ENCODE assay signal across 28 cellular contexts in genomic region chr15:42171795-42172194, GRCh38. TPM values are rescaled to one million over a fixed set of nuclear protein-coding genes. Genes with fewer than 3 reads are reported as not detected.
DNase-seq lines count a peak whose midpoint lies in the region; ATAC-seq, FAIRE-seq and TF ChIP-seq lines count a peak whose summit lies in the region.
"Had no signal": no experiment of that assay in that cellular context is flagged by ENCODE, and none has a peak within 500 bp of the region (broad histone marks: within the 10 kb centered on the region; RNA-seq: fewer than 3 reads in every experiment).

No MANE protein-coding gene starts in this region.

- FAIRE-seq in GM12891 (lab: Jason Lieb, UNC), result no peak
- FAIRE-seq: G401.6, keratinocyte had no signal

- CTCF ChIA-PET in activated CD4-positive, alpha-beta memory T cell treated with anti-CD3 and anti-CD28 coated beads for 36 hours (lab: Charles Lee), result interaction anchor here (0.7 kb wide), 1 partner anchor 34 kb away, joined by 3 read pairs; no protein-coding TSS in a partner anchor

- peaks cover 49% of the 10 kb centered on the region for H3K36me3 Mint-ChIP-seq in activated CD4-positive, alpha-beta memory T cell treated with anti-CD3 and anti-CD28 coated beads for 36 hours
- H3K36me3 Mint-ChIP-seq in activated naive CD8-positive, alpha-beta T cell treated with anti-CD3 and anti-CD28 coated beads, Interleukin-2, amount 10 ng/mL, durations not matched to agents 7 days and 5 days, result peaks cover 31% of the 10 kb centered on the region
- H3K36me3 Mint-ChIP-seq in stimulated activated effector memory CD8-positive, alpha-beta T cell treated with anti-CD3 and anti-CD28 coated beads, Interleukin-12 subunit alpha, Interleukin-12 subunit beta, amount 100 ng/mL, for 72 hours, result peaks cover 100% of the 10 kb centered on the region

- peak overlapping the region; percentile 15 for H3K27ac Mint-ChIP-seq in activated CD4-positive, alpha-beta memory T cell treated with anti-CD3 and anti-CD28 coated beads for 36 hours
- peak overlapping the region; percentile 53 for H3K27ac Mint-ChIP-seq in activated naive CD8-positive, alpha-beta T cell treated with anti-CD3 and anti-CD28 coated beads, Interleukin-2, amount 10 ng/mL, durations not matched to agents 7 days and 5 days
- H3K27ac Mint-ChIP-seq in stimulated activated effector memory CD8-positive, alpha-beta T cell treated with anti-CD3 and anti-CD28 coated beads, Interleukin-12 subunit alpha, Interleukin-12 subunit beta, amount 100 ng/mL, for 72 hours, result peak overlapping the region; percentile 20

- H3K27me3 ChIP-seq in cardiac muscle cell, result no peaks in the 10 kb centered on the region
- H3K27me3 ChIP-seq: breast epithelium, colonic mucosa had no signal

- peaks cover 12% of the 10 kb centered on the region for H3K4me1 Mint-ChIP-seq in activated CD4-positive, alpha-beta memory T cell treated with anti-CD3 and anti-CD28 coated beads for 36 hours (ENCODE audit: low read depth)
- H3K4me1 Mint-ChIP-seq in activated naive CD8-positive, alpha-beta T cell treated with anti-CD3 and anti-CD28 coated beads, Interleukin-2, amount 10 ng/mL, durations not matched to agents 7 days and 5 days, result peaks cover 14% of the 10 kb centered on the region
- H3K4me1 Mint-ChIP-seq in stimulated activated effector memory CD8-positive, alpha-beta T cell treated with anti-CD3 and anti-CD28 coated beads, Interleukin-12 subunit alpha, Interleukin-12 subunit beta, amount 100 ng/mL, for 72 hours, result peaks cover 7% of the 10 kb centered on the region

- intact Hi-C loops in left cardiac atrium (cut with DNase I), result no loop called here
- intact Hi-C loops in activated CD4-positive, alpha-beta memory T cell treated with anti-CD3 and anti-CD28 coated beads for 36 hours (cut with micrococcal nuclease), result no loop called here

- no peaks in the 10 kb centered on the region for H3K4me1 ChIP-seq in cardiac muscle cell (ENCODE audit: low read depth)
- H3K4me1 ChIP-seq: breast epithelium, colonic mucosa, psoas muscle had no signal

- no peaks in the 10 kb centered on the region for H3K9me3 ChIP-seq in cardiac muscle cell (ENCODE audit: low read depth)
- H3K9me3 ChIP-seq: breast epithelium, colonic mucosa, psoas muscle had no signal

- no peaks in the 10 kb centered on the region for H3K27me3 Mint-ChIP-seq in activated CD4-positive, alpha-beta memory T cell treated with anti-CD3 and anti-CD28 coated beads for 36 hours
- no peaks in the 10 kb centered on the region for H3K27me3 Mint-ChIP-seq in activated naive CD8-positive, alpha-beta T cell treated with anti-CD3 and anti-CD28 coated beads, Interleukin-2, amount 10 ng/mL, durations not matched to agents 7 days and 5 days

- ATAC-seq in left cardiac atrium, result no peak
- no peak for ATAC-seq in activated naive CD8-positive, alpha-beta T cell treated with anti-CD3 and anti-CD28 coated beads, Interleukin-2, amount 10 ng/mL, durations not matched to agents 7 days and 5 days (ENCODE audit: low read depth)
- no peak for ATAC-seq in stimulated activated effector memory CD8-positive, alpha-beta T cell treated with anti-CD3 and anti-CD28 coated beads, Interleukin-12 subunit alpha, Interleukin-12 subunit beta, amount 100 ng/mL, for 72 hours

- no peak for TF ChIP-seq POLR2A in GM12891 (IDR thresholded peaks at IDR 0.05; ENCODE audit: low read depth, low read length)

- DNase-seq in cardiac muscle cell (ENCODE audit: low read depth in 1 of 2, low spot score in 1 of 2), result no peak
- no peak for DNase-seq in left cardiac atrium
- DNase-seq in activated CD4-positive, alpha-beta memory T cell treated with anti-CD3 and anti-CD28 coated beads for 36 hours, result no peak
- DNase-seq in activated naive CD8-positive, alpha-beta T cell treated with anti-CD3 and anti-CD28 coated beads, Interleukin-2, amount 10 ng/mL, durations not matched to agents 7 days and 5 days, result no peak
- DNase-seq in stimulated activated effector memory CD8-positive, alpha-beta T cell treated with anti-CD3 and anti-CD28 coated beads, Interleukin-12 subunit alpha, Interleukin-12 subunit beta, amount 100 ng/mL, for 72 hours (ENCODE audit: low spot score in 2 of 2), result no peak
- DNase-seq in NCI-H82 treated with DMSO at 0.1 percent for 48 hours (lab: John Stamatoyannopoulos, UW; ENCODE audit: unreplicated experiment), result no peak
- no peak for DNase-seq in GM12891 (ENCODE audit: insufficient read length, low spot score)
- DNase-seq: activated CD4-positive, alpha-beta T cell treated with anti-CD3 and anti-CD28 coated beads, Interleukin-2, amount 50 U/mL, for 1 hour; activated T-cell treated with anti-CD3 and anti-CD28 coated beads, Interleukin-2, amount 50 U/mL, for 1 hour; amygdala; colonic mucosa; DMS53; HCEC 1CT; Karpas-422; NCI-H146; NCI-H2171; NCI-H510A treated with DMSO at 0.1 percent for 48 hours; NK-92 treated with Interleukin-12 subunit alpha and Interleukin-12 subunit beta, amount 100 ng/mL, for 24 hours; psoas muscle; SHP77 treated with DMSO at 0.1 percent for 48 hours; stimulated activated CD4-positive, alpha-beta T cell treated with anti-CD3 and anti-CD28 coated beads, Interleukin-15, amount 100 ng/mL, for 24 hours; SW 1271; trophoblast cell had no signal

- H3K4me3 Mint-ChIP-seq in activated CD4-positive, alpha-beta memory T cell treated with anti-CD3 and anti-CD28 coated beads for 36 hours, result no peak overlapping the region
- no peak overlapping the region for H3K4me3 Mint-ChIP-seq in activated naive CD8-positive, alpha-beta T cell treated with anti-CD3 and anti-CD28 coated beads, Interleukin-2, amount 10 ng/mL, durations not matched to agents 7 days and 5 days
- no peak overlapping the region for H3K4me3 Mint-ChIP-seq in stimulated activated effector memory CD8-positive, alpha-beta T cell treated with anti-CD3 and anti-CD28 coated beads, Interleukin-12 subunit alpha, Interleukin-12 subunit beta, amount 100 ng/mL, for 72 hours

- no peak overlapping the region for H3K4me3 ChIP-seq in cardiac muscle cell
- H3K4me3 ChIP-seq: breast epithelium, colonic mucosa, lung, psoas muscle had no signal

- peak overlapping the region; percentile 39 for H3K27ac ChIP-seq in cardiac muscle cell
- H3K27ac ChIP-seq: breast epithelium, colonic mucosa, psoas muscle had no signal

- POLR2A ChIA-PET in activated CD4-positive, alpha-beta memory T cell treated with anti-CD3 and anti-CD28 coated beads for 36 hours (lab: Charles Lee), result no interaction called here
- POLR2A ChIA-PET in activated naive CD8-positive, alpha-beta T cell treated with anti-CD3 and anti-CD28 coated beads, Interleukin-2, amount 10 ng/mL, durations not matched to agents 7 days and 5 days (lab: Charles Lee), result interaction anchor here (0.8 kb wide), 1 partner anchor 37 kb away, joined by 3 read pairs; no protein-coding TSS in a partner anchor

- no peak for TF ChIP-seq CTCF in cardiac muscle cell (IDR thresholded peaks at IDR 0.05; ENCODE audit: low read depth, low read length)

- no peaks in the 10 kb centered on the region for H3K9me3 Mint-ChIP-seq in activated CD4-positive, alpha-beta memory T cell treated with anti-CD3 and anti-CD28 coated beads for 36 hours
- no peaks in the 10 kb centered on the region for H3K9me3 Mint-ChIP-seq in activated naive CD8-positive, alpha-beta T cell treated with anti-CD3 and anti-CD28 coated beads, Interleukin-2, amount 10 ng/mL, durations not matched to agents 7 days and 5 days
- H3K9me3 Mint-ChIP-seq in stimulated activated effector memory CD8-positive, alpha-beta T cell treated with anti-CD3 and anti-CD28 coated beads, Interleukin-12 subunit alpha, Interleukin-12 subunit beta, amount 100 ng/mL, for 72 hours, result no peaks in the 10 kb centered on the region

- H3K36me3 ChIP-seq in cardiac muscle cell, result peaks cover 56% of the 10 kb centered on the region

TF ChIP-seq in GM12891, 5 proteins besides CTCF, POLR2A, EP300 and RAD21:
- no peak for TF ChIP-seq PAX5 (IDR thresholded peaks at IDR 0.05; ENCODE audit: insufficient read depth, low read length, severe bottlenecking)
- no peak for TF ChIP-seq POU2F2 (IDR thresholded peaks at IDR 0.05; ENCODE audit: low read depth, low read length)
- TF ChIP-seq SPI1 (IDR thresholded peaks at IDR 0.05; ENCODE audit: low read depth, low read length), result no peak
- no peak for TF ChIP-seq POLR2AphosphoS5 (IDR thresholded peaks at IDR 0.05; ENCODE audit: low read depth, low read length)
- no peak for TF ChIP-seq TAF1 (IDR thresholded peaks at IDR 0.05; ENCODE audit: low read depth, low read length)

RNA-seq across cellular contexts. Expression of gene PLA2G4F, which starts 15.4 kb away (rescaled TPM):
- total RNA-seq in cardiac muscle cell, result 0.78 and 2.9 TPM in 2 replicates
- polyA plus RNA-seq in cardiac muscle cell, result 0.50 and 1.2 TPM in 2 replicates
- total RNA-seq in left cardiac atrium, result 1 to 10 TPM in 1 of 2 donors, not detected in 1; 1.5 TPM
- total RNA-seq in activated CD4-positive, alpha-beta memory T cell treated with anti-CD3 and anti-CD28 coated beads for 36 hours, result not detected
- total RNA-seq in activated naive CD8-positive, alpha-beta T cell treated with anti-CD3 and anti-CD28 coated beads, Interleukin-2, amount 10 ng/mL, durations not matched to agents 7 days and 5 days, result not detected
- polyA plus RNA-seq in GM12891 (2012; ENCODE audit: low read depth, missing spikeins), result 0.06 TPM
- total RNA-seq: fibroblast of lung had no signal
- polyA plus RNA-seq: fibroblast of lung had no signal

RNA-seq across cellular contexts. Expression of gene VPS39, which starts 36.3 kb away (rescaled TPM):
- total RNA-seq in cardiac muscle cell, result 41.9 and 56.4 TPM in 2 replicates
- 35.7 and 45.7 TPM in 2 replicates for polyA plus RNA-seq in cardiac muscle cell
- total RNA-seq in left cardiac atrium, result 10 to 100 TPM; 39.1 to 39.2 TPM
- 10 to 100 TPM; 52.6 to 57.8 TPM for total RNA-seq in activated CD4-positive, alpha-beta memory T cell treated with anti-CD3 and anti-CD28 coated beads for 36 hours
- total RNA-seq in activated naive CD8-positive, alpha-beta T cell treated with anti-CD3 and anti-CD28 coated beads, Interleukin-2, amount 10 ng/mL, durations not matched to agents 7 days and 5 days, result 10 to 100 TPM; 88.8 to 91.7 TPM
- 40.2 TPM for polyA plus RNA-seq in GM12891 (2012; ENCODE audit: low read depth, missing spikeins)
